ENCODE assay signal across 18 cellular contexts in the genomic region with DNA sequence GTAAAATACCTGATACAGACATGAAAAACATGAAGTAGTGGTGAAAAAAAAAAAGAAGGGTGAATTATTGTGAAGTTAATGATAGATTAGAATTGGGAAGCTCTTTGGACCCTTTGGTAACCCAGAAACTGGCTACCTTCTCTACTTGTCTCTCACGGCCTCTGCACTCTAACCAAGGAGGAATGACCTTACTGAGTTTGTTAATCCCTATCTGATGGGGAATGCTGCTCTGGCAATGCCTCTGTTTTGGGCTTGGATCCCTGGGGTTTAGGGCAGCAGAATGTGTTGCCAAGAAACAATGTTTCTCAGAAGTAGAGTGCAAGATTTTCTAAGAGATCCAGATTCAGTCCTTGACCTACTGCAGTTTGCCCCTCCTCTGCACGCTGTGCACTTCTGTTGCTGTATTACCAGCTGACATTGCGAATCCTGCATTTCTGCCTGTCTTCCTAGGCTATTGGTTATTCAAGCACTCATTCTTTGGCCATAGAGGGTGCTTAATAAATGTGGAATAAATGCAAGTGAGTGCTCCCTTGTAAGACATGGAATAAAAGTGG. TPM values are rescaled to one million over a fixed set of nuclear protein-coding genes. Genes with fewer than 3 reads are reported as not detected.
DNase-seq lines count a peak whose midpoint lies in the region; ATAC-seq and TF ChIP-seq lines count a peak whose summit lies in the region.
"Had no signal": no experiment of that assay in that cellular context is flagged by ENCODE, and none has a peak within 500 bp of the region (broad histone marks: within the 10 kb centered on the region; RNA-seq: fewer than 3 reads in every experiment).

No MANE protein-coding gene starts in this region.

- no peak overlapping the region for H3K4me3 ChIP-seq in mesodermal cell (ENCODE audit: extremely low read depth, insufficient read depth, low read length, poor library complexity, severe bottlenecking)
- no peak overlapping the region for H3K4me3 ChIP-seq in testis
- no peak overlapping the region for H3K4me3 ChIP-seq in stomach

- TF ChIP-seq EP300 in stomach (IDR thresholded peaks at IDR 0.05) = no peak

- H3K27me3 Mint-ChIP-seq in activated T-cell treated with anti-CD3 and anti-CD28 coated beads, Interleukin-2, amount 50 U/mL, for 72 hours (ENCODE audit: low read depth) = no peaks in the 10 kb centered on the region

- H3K27ac Mint-ChIP-seq in activated T-cell treated with anti-CD3 and anti-CD28 coated beads, Interleukin-2, amount 50 U/mL, for 72 hours = no peak overlapping the region
- H3K27ac Mint-ChIP-seq: CD8-positive, alpha-beta memory T cell had no signal

- peaks cover 4% of the 10 kb centered on the region for H3K9me3 ChIP-seq in mesodermal cell (ENCODE audit: control insufficient read depth, low read length)
- no peaks in the 10 kb centered on the region for H3K9me3 ChIP-seq in testis
- H3K9me3 ChIP-seq in stomach = peaks cover 0 to 6% (median 2%) of the 10 kb centered on the region in 4 donors

- TF ChIP-seq POLR2A in testis (IDR thresholded peaks at IDR 0.05) = no peak
- TF ChIP-seq POLR2A in stomach (IDR thresholded peaks at IDR 0.05) = no peak

- no peak overlapping the region for H3K4me3 Mint-ChIP-seq in activated T-cell treated with anti-CD3 and anti-CD28 coated beads, Interleukin-2, amount 50 U/mL, for 72 hours
- H3K4me3 Mint-ChIP-seq: CD8-positive, alpha-beta memory T cell had no signal

- H3K36me3 ChIP-seq in mesodermal cell (ENCODE audit: control insufficient read depth, insufficient read depth, low read length) (no peaks in the 10 kb centered on the region), testis (ENCODE audit: low read depth, missing control alignments) (no peaks in the 10 kb centered on the region), stomach (peaks cover 0 to 24% (median 0%) of the 10 kb centered on the region in 4 donors)

- DNase-seq in astrocyte of the hippocampus (ENCODE audit: low read depth, low spot score) = peak; percentile 4
- peak; percentile 14 for DNase-seq in iPS-NIHi7 (ENCODE audit: extremely low spot score)
- DNase-seq in testis = peak; percentile 68
- no peak for DNase-seq in activated T-cell treated with anti-CD3 and anti-CD28 coated beads, Interleukin-2, amount 50 U/mL, for 72 hours
- DNase-seq in stomach = no peak
- no peak for DNase-seq in effector CD8-positive, alpha-beta T cell (lab: John Stamatoyannopoulos, UW)
- DNase-seq: C1 segment of cervical spinal cord; CD8-positive, alpha-beta memory T cell; KG1; NCI-H1105 treated with DMSO at 0.1 percent for 48 hours; NCI-H1694; NCI-H2107; NCI-H226; NCI-H524; NCI-H82; SHP77 had no signal

- intact Hi-C loops in testis (cut with DNase I; ENCODE audit: low total_unique reads) = no loop called here
- intact Hi-C loops in stomach (cut with DNase I; ENCODE audit: low total_unique reads) = no loop called here

- peak overlapping the region; percentile 16 for H3K27ac ChIP-seq in mesodermal cell (ENCODE audit: low read depth, low read length, severe bottlenecking)
- H3K27ac ChIP-seq in testis = peak overlapping the region in 1 of 2 donors; percentile 2
- H3K27ac ChIP-seq in stomach = no peak overlapping the region

- H3K27me3 ChIP-seq in testis = no peaks in the 10 kb centered on the region
- H3K27me3 ChIP-seq in stomach = no peaks in the 10 kb centered on the region

- H3K9me3 Mint-ChIP-seq in activated T-cell treated with anti-CD3 and anti-CD28 coated beads, Interleukin-2, amount 50 U/mL, for 72 hours = peaks cover 4 to 6% of the 10 kb centered on the region in 2 donors

- no peak for ATAC-seq in activated T-cell treated with anti-CD3 and anti-CD28 coated beads, Interleukin-2, amount 50 U/mL, for 72 hours (replicated peaks in 1 of 2)
- no peak for ATAC-seq in HG02970 (IDR thresholded peaks at IDR 0.05; ENCODE audit: low FRiP score, unreplicated experiment)

- WGBS in mesodermal cell (ENCODE audit: insufficient coverage in 2 of 2), 2 experiments = 94 to 95% methylated on average over 3 of the region's 3 CpGs
- WGBS in testis, 2 donors = 61 to 75% methylated on average over 3 of the region's 3 CpGs
- 82 to 94% (median 92%) methylated on average over 3 of the region's 3 CpGs for WGBS in stomach, 5 donors

- H3K4me1 ChIP-seq in mesodermal cell (ENCODE audit: control insufficient read depth, insufficient read depth, low read length, poor library complexity, severe bottlenecking) (peaks cover 13% of the 10 kb centered on the region), testis (peaks cover 11% of the 10 kb centered on the region), stomach (peaks cover 0 to 18% (median 8%) of the 10 kb centered on the region in 4 donors)

- H3K36me3 Mint-ChIP-seq in activated T-cell treated with anti-CD3 and anti-CD28 coated beads, Interleukin-2, amount 50 U/mL, for 72 hours (ENCODE audit: insufficient read depth in 2 of 2) = peaks cover 4 to 12% of the 10 kb centered on the region in 2 donors

- H3K4me1 Mint-ChIP-seq in activated T-cell treated with anti-CD3 and anti-CD28 coated beads, Interleukin-2, amount 50 U/mL, for 72 hours (ENCODE audit: low read depth) = no peaks in the 10 kb centered on the region

- TF ChIP-seq CTCF in testis (IDR thresholded peaks at IDR 0.05) (no peak), stomach (IDR thresholded peaks at IDR 0.05) (no peak)

RNA-seq across cellular contexts. Expression of gene MAP3K13, which starts 49.2 kb away (rescaled TPM):
- polyA plus RNA-seq in mesodermal cell (2013, experiment 1 of 2) = 21.7 TPM
- polyA plus RNA-seq in mesodermal cell (2013, experiment 2 of 2) = 19.2 TPM
- total RNA-seq in testis (10 to 100 TPM; 43.7 to 66.5 TPM), stomach (100 to 1,000 TPM in 1 of 5 donors, 10 to 100 TPM in 4; 11.7 to 315 (median 28.7) TPM)
- polyA plus RNA-seq in testis (ENCODE audit: insufficient read depth, low read depth, low replicate concordance) (37.1 TPM), stomach (10 to 100 TPM; 22.8 to 43.5 (median 33.3) TPM)
- 10 to 100 TPM; 16.9 to 29.3 TPM for total RNA-seq in activated T-cell treated with anti-CD3 and anti-CD28 coated beads, Interleukin-2, amount 50 U/mL, for 72 hours

RNA-seq across cellular contexts. Expression of gene EHHADH, which starts 59.9 kb away (rescaled TPM):
- 3.5 TPM for polyA plus RNA-seq in mesodermal cell (2013, experiment 1 of 2)
- polyA plus RNA-seq in mesodermal cell (2013, experiment 2 of 2) = 3.2 TPM
- total RNA-seq in testis (1 to 10 TPM; 5.2 to 7.5 TPM), stomach (10 to 100 TPM in 2 of 5 donors, 1 to 10 TPM in 2, under 1 TPM in 1; 0.58 to 18.3 (median 8.8) TPM)
- polyA plus RNA-seq in testis (ENCODE audit: insufficient read depth, low read depth, low replicate concordance) (6.1 TPM), stomach (1 to 10 TPM; 4.0 to 7.2 (median 6.5) TPM)
- total RNA-seq in activated T-cell treated with anti-CD3 and anti-CD28 coated beads, Interleukin-2, amount 50 U/mL, for 72 hours = 1 to 10 TPM; 5.3 to 6.9 TPM

Comparison
In these comparisons a context has a peak if more than half of its experiments do, and no peak if none do; other contexts are left out.
1. DNase-seq: peak in astrocyte of the hippocampus (single experiment), iPS-NIHi7 (single experiment) and testis (single experiment); none in activated T-cell treated with anti-CD3 and anti-CD28 coated beads, Interleukin-2, amount 50 U/mL, for 72 hours (0 of 2), stomach (single experiment) and effector CD8-positive, alpha-beta T cell (single experiment).